Comparison of ENCODE assay signal across 8 cellular contexts in the genomic region with DNA sequence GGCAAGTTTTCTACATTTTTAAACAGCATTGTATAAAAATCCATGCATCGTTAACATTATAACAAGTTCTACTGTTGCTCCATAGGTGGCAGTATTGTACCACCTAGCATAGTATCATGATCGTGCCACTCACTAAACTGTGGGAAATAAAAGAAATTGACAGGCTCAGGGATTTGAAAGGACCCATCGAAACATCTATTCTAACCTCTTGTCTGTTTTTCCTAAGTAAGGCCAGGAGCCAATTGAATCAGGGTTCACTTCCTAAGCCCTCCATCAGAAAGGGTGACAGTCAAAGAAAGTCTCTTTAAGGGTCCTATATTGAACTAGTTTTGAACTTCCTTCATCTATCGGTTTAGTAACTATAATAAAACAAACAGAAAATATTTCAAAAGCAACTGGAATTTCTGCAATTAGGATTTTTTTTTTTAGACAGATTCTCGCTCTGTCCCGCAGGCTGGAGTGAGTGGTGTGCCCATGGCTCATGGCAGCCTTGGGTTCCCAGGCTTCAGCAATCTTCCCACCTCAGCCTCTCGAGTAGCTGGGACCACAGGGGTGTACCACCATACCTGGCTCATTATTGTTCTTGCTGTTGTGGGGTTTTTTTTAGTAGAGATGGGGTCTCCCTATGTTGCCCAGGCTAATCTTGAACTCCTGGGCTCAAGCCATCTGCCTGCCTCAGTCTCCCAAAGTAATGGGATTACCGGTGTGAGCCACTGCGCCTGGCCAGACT. TPM values are rescaled to one million over a fixed set of nuclear protein-coding genes. Genes with fewer than 3 reads are reported as not detected.
DNase-seq lines count a peak whose midpoint lies in the region; ATAC-seq and TF ChIP-seq lines count a peak whose summit lies in the region.

No MANE protein-coding gene starts in this region.

- ATAC-seq in GM18873 (IDR thresholded peaks at IDR 0.05; ENCODE audit: low FRiP score, unreplicated experiment) (peak; percentile 61), HG03175 (IDR thresholded peaks at IDR 0.05; ENCODE audit: unreplicated experiment) (peak; percentile 82), lung (ENCODE audit: insufficient read depth, low FRiP score) (peak; percentile 79)

- H3F3A ChIP-seq in OCI-LY1 (ENCODE audit: insufficient read depth, low read length) = no peaks in the 10 kb centered on the region

- WGBS in lung, 2 donors = 55 to 59% methylated on average over 9 of the region's 9 CpGs

- H3K27me3 ChIP-seq in OCI-LY1 (ENCODE audit: insufficient read depth, low read length) (no peaks in the 10 kb centered on the region; the same call in 1 of the 2 replicates), lung (ENCODE audit: control insufficient read depth, insufficient read depth) (no peaks in the 10 kb centered on the region)

- DNase-seq in DMS79 treated with DMSO at 0.1 percent for 48 hours (lab: John Stamatoyannopoulos, UW) = peak; percentile 7
- no peak for DNase-seq in DMS79 (lab: John Stamatoyannopoulos, UW)
- no peak for DNase-seq in coronary artery (ENCODE audit: low spot score)
- no peak for DNase-seq in lung (ENCODE audit: low spot score)
- DNase-seq in activated effector memory CD4-positive, alpha-beta T cell treated with Interleukin-2 at 50 U/mL for 16 hours = no peak

- H3K4me1 ChIP-seq in OCI-LY1 (ENCODE audit: insufficient read depth, low read length, severe bottlenecking) (no peaks in the 10 kb centered on the region), lung (ENCODE audit: control insufficient read depth in 2 of 2, insufficient read depth in 2 of 2, low read length in 2 of 2) (no peaks in the 10 kb centered on the region)

- no peaks in the 10 kb centered on the region for H3K36me3 ChIP-seq in OCI-LY1 (ENCODE audit: insufficient read depth, low read length)
- no peaks in the 10 kb centered on the region for H3K36me3 ChIP-seq in lung (ENCODE audit: control insufficient read depth in 2 of 2, insufficient read depth in 2 of 2, low read length in 2 of 2)

- H3K4me3 ChIP-seq in OCI-LY1 (ENCODE audit: low read depth, low read length, poor library complexity, severe bottlenecking) (no peak overlapping the region), coronary artery (no peak overlapping the region), lung (no peak overlapping the region)

- H3K27ac ChIP-seq in OCI-LY1 (ENCODE audit: low read depth, low read length, poor library complexity, severe bottlenecking) (no peak overlapping the region), coronary artery (no peak overlapping the region), lung (ENCODE audit: low read depth in 1 of 2, low read length in 1 of 2) (no peak overlapping the region)

- H3K9ac ChIP-seq in OCI-LY1 (ENCODE audit: low read length) = no peak overlapping the region

- no peaks in the 10 kb centered on the region for H4K20me1 ChIP-seq in OCI-LY1 (ENCODE audit: insufficient read depth, low read length)

- no peaks in the 10 kb centered on the region for H3K9me2 ChIP-seq in OCI-LY1 (ENCODE audit: low read depth, low read length)

- no peak overlapping the region for H2AFZ ChIP-seq in OCI-LY1 (ENCODE audit: low read length)

- H3K9me3 ChIP-seq in OCI-LY1 (ENCODE audit: low read length) (no peaks in the 10 kb centered on the region), lung (ENCODE audit: control insufficient read depth in 2 of 2, insufficient read depth in 1 of 2, low read length in 1 of 2) (no peaks in the 10 kb centered on the region)

- no peak overlapping the region for H3K4me2 ChIP-seq in OCI-LY1 (ENCODE audit: low read length)

- H3K79me2 ChIP-seq in OCI-LY1 (ENCODE audit: insufficient read depth, low read length) = no peaks in the 10 kb centered on the region

- peak; percentile 85 for TF ChIP-seq CTCF in OCI-LY1 (IDR thresholded peaks at IDR 0.05; ENCODE audit: low read length)
- TF ChIP-seq CTCF in coronary artery (IDR thresholded peaks at IDR 0.05) = peak; percentile 87
- peak; percentile 92 for TF ChIP-seq CTCF in lung (IDR thresholded peaks at IDR 0.05; ENCODE audit: control extremely low read depth, extremely low read depth)

RNA-seq across cellular contexts. Expression of gene HACD1, which starts 9.4 kb away (rescaled TPM):
- 10 to 100 TPM; 16.6 to 31.9 TPM for total RNA-seq in lung
- polyA plus RNA-seq in lung = 10 to 100 TPM; 11.5 to 49.2 TPM

RNA-seq across cellular contexts. Expression of gene STAM, which starts 36.2 kb away (rescaled TPM):
- total RNA-seq in lung = 10 to 100 TPM; 25.4 to 76.8 TPM
- polyA plus RNA-seq in lung = 10 to 100 TPM; 11.9 to 15.5 TPM
